ENCODE assay signal across 10 cellular contexts in genomic region chr6:21665101-21665435, GRCh38.
DNase-seq lines count a peak whose midpoint lies in the region; ATAC-seq and TF ChIP-seq lines count a peak whose summit lies in the region.
"Had no signal": no experiment of that assay in that cellular context is flagged by ENCODE, and none has a peak within 500 bp of the region (broad histone marks: within the 10 kb centered on the region; RNA-seq: fewer than 3 reads in every experiment).

No MANE protein-coding gene starts in this region.

- peak overlapping the region; percentile 59 for H3K4me3 Mint-ChIP-seq in stimulated activated naive CD8-positive, alpha-beta T cell treated with anti-CD3 and anti-CD28 coated beads, Interleukin-15, Interleukin-2, amounts not matched to agents 100 ng/mL and 50 ng/mL, for 24 hours
- H3K4me3 Mint-ChIP-seq in naive thymus-derived CD4-positive, alpha-beta T cell, result peak overlapping the region; percentile 37 to 83 (median 65)

- H3K27me3 ChIP-seq in naive thymus-derived CD4-positive, alpha-beta T cell (ENCODE audit: control insufficient read depth in 2 of 2, insufficient read depth in 2 of 2, low read length in 2 of 2), result peaks cover 0 to 8% of the 10 kb centered on the region in 2 donors

- no peaks in the 10 kb centered on the region for H3K36me3 Mint-ChIP-seq in stimulated activated naive CD8-positive, alpha-beta T cell treated with anti-CD3 and anti-CD28 coated beads, Interleukin-15, Interleukin-2, amounts not matched to agents 100 ng/mL and 50 ng/mL, for 24 hours (ENCODE audit: low read depth)
- H3K36me3 Mint-ChIP-seq in naive thymus-derived CD4-positive, alpha-beta T cell, result peaks cover 0 to 2% (median 0%) of the 10 kb centered on the region in 5 donors

- CTCF ChIA-PET in naive thymus-derived CD4-positive, alpha-beta T cell (lab: Charles Lee), result no interaction called here

- POLR2A ChIA-PET in naive thymus-derived CD4-positive, alpha-beta T cell (lab: Charles Lee), result no interaction called here

- DNase-seq in stimulated activated naive CD8-positive, alpha-beta T cell treated with anti-CD3 and anti-CD28 coated beads, Interleukin-15, Interleukin-2, amounts not matched to agents 100 U/mL and 50 U/mL, for 24 hours, result no peak
- DNase-seq in epithelial cell of proximal tubule (ENCODE audit: low read depth) (no peak), NCI-H128 (lab: John Stamatoyannopoulos, UW; ENCODE audit: unreplicated experiment) (no peak), SW 1271 (lab: John Stamatoyannopoulos, UW) (no peak), NCI-H146 treated with DMSO at 0.1 percent for 48 hours (lab: John Stamatoyannopoulos, UW; ENCODE audit: unreplicated experiment) (no peak)
- no peak for DNase-seq in naive thymus-derived CD4-positive, alpha-beta T cell
- DNase-seq: COR-L47 had no signal

- H3K4me1 Mint-ChIP-seq in stimulated activated naive CD8-positive, alpha-beta T cell treated with anti-CD3 and anti-CD28 coated beads, Interleukin-15, Interleukin-2, amounts not matched to agents 100 ng/mL and 50 ng/mL, for 24 hours (ENCODE audit: low read depth), result peaks cover 28% of the 10 kb centered on the region
- H3K4me1 Mint-ChIP-seq in naive thymus-derived CD4-positive, alpha-beta T cell, result peaks cover 9 to 36% (median 24%) of the 10 kb centered on the region in 7 donors

- H3K27ac Mint-ChIP-seq in stimulated activated naive CD8-positive, alpha-beta T cell treated with anti-CD3 and anti-CD28 coated beads, Interleukin-15, Interleukin-2, amounts not matched to agents 100 ng/mL and 50 ng/mL, for 24 hours, result no peak overlapping the region
- H3K27ac Mint-ChIP-seq in naive thymus-derived CD4-positive, alpha-beta T cell, result no peak overlapping the region

- no peak for TF ChIP-seq CTCF in epithelial cell of proximal tubule (conservative IDR thresholded peaks at IDR 0.05; ENCODE audit: low read depth, low read length)

- H3K4me3 ChIP-seq in epithelial cell of proximal tubule (ENCODE audit: low read depth, low read length), result peak overlapping the region; percentile 62
- no peak overlapping the region for H3K4me3 ChIP-seq in naive thymus-derived CD4-positive, alpha-beta T cell (ENCODE audit: low read length)

- H3K27ac ChIP-seq in naive thymus-derived CD4-positive, alpha-beta T cell (ENCODE audit: low read depth, low read length), result no peak overlapping the region
- H3K27ac ChIP-seq: SJSA1 had no signal

- no peaks in the 10 kb centered on the region for H3K36me3 ChIP-seq in naive thymus-derived CD4-positive, alpha-beta T cell (ENCODE audit: control insufficient read depth in 2 of 3, insufficient read depth in 3 of 3, low read length in 3 of 3)
- H3K36me3 ChIP-seq: SJSA1 had no signal

- no peaks in the 10 kb centered on the region for H3K9me3 ChIP-seq in naive thymus-derived CD4-positive, alpha-beta T cell (ENCODE audit: control insufficient read depth in 2 of 3, low read length in 3 of 3)
- H3K9me3 ChIP-seq: SJSA1 had no signal

- no peak for ATAC-seq in stimulated activated naive CD8-positive, alpha-beta T cell treated with anti-CD3 and anti-CD28 coated beads, Interleukin-15, Interleukin-2, amounts not matched to agents 100 U/mL and 50 U/mL, for 24 hours
- no peak for ATAC-seq in naive thymus-derived CD4-positive, alpha-beta T cell
- ATAC-seq in HG02970 (IDR thresholded peaks at IDR 0.05; ENCODE audit: low FRiP score, unreplicated experiment), result no peak

- H3K4me1 ChIP-seq in naive thymus-derived CD4-positive, alpha-beta T cell (ENCODE audit: control insufficient read depth in 2 of 2, insufficient read depth in 2 of 2, low read length in 2 of 2), result no peaks in the 10 kb centered on the region

- intact Hi-C loops in naive thymus-derived CD4-positive, alpha-beta T cell (cut with micrococcal nuclease), result loop anchor here in 1 of 2 donors (5.0 kb wide), 1 partner anchor 68 kb away; no protein-coding TSS in a partner anchor

- peaks cover 62% of the 10 kb centered on the region for H3K27me3 Mint-ChIP-seq in stimulated activated naive CD8-positive, alpha-beta T cell treated with anti-CD3 and anti-CD28 coated beads, Interleukin-15, Interleukin-2, amounts not matched to agents 100 ng/mL and 50 ng/mL, for 24 hours
- peaks cover 61 to 78% (median 68%) of the 10 kb centered on the region in 5 donors for H3K27me3 Mint-ChIP-seq in naive thymus-derived CD4-positive, alpha-beta T cell

- no peaks in the 10 kb centered on the region for H3K9me3 Mint-ChIP-seq in stimulated activated naive CD8-positive, alpha-beta T cell treated with anti-CD3 and anti-CD28 coated beads, Interleukin-15, Interleukin-2, amounts not matched to agents 100 ng/mL and 50 ng/mL, for 24 hours
- H3K9me3 Mint-ChIP-seq in naive thymus-derived CD4-positive, alpha-beta T cell, result peaks cover 0 to 5% (median 0%) of the 10 kb centered on the region in 11 donors
